Comparison of ENCODE assay signal across 9 cellular contexts in the genomic region with DNA sequence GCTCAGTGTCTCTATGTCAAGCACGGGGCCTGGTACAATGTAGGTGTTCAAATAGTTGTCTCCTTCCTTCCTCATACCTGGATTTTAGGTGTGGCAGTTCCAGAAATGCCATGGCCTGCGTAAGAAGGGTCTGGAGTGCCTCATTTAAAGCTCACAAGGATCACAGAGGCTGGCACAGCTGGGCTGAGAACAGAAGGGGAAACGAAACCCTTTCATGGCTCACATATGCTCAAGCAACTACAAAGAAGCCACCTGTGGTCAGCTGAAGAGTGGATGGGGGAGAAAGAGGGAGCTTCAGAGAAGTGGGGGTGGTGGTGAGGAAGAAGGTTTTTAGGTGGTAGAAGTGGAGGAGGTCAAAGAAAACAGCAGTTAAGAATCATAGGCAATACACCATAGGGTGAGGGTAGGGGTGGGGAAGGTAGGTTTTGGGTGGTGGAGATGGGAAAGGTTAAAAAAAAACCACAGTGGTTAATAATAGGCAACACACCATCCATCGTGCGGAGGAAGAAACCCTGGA. TPM values are rescaled to one million over a fixed set of nuclear protein-coding genes. Genes with fewer than 3 reads are reported as not detected.
DNase-seq lines count a peak whose midpoint lies in the region; ATAC-seq lines count a peak whose summit lies in the region.
"Had no signal": no experiment of that assay in that cellular context is flagged by ENCODE, and none has a peak within 500 bp of the region (broad histone marks: within the 10 kb centered on the region; RNA-seq: fewer than 3 reads in every experiment).

No MANE protein-coding gene starts in this region.

- no peak for DNase-seq in activated CD4-positive, CD25-positive, alpha-beta regulatory T cell treated with anti-CD3 and anti-CD28 coated beads, Interleukin-2, amount 50 U/mL, for 72 hours
- DNase-seq in NOMO-1 (lab: John Stamatoyannopoulos, UW; ENCODE audit: unreplicated experiment in 2 of 2) (peak; percentile 89 to 95), sciatic nerve (ENCODE audit: low spot score) (no peak), ecto neural progenitor cell (ENCODE audit: low spot score) (no peak), DMS79 (lab: John Stamatoyannopoulos, UW) (no peak), Right ventricle myocardium superior (no peak)
- DNase-seq: central memory CD4-positive, alpha-beta T cell had no signal

- ATAC-seq in activated CD4-positive, CD25-positive, alpha-beta regulatory T cell treated with anti-CD3 and anti-CD28 coated beads, Interleukin-2, amount 50 U/mL, for 24 hours = peak; percentile 46 to 68
- ATAC-seq in HG02870 (IDR thresholded peaks at IDR 0.05; ENCODE audit: unreplicated experiment) (peak; percentile 79), sciatic nerve (peak; percentile 29), Right ventricle myocardium superior (ENCODE audit: poor library complexity) (no peak)

- intact Hi-C loops in sciatic nerve (cut with DNase I) (no loop called here), Right ventricle myocardium superior (cut with DNase I) (no loop called here)

RNA-seq across cellular contexts. Expression of a gene that starts 17.0 kb away (rescaled TPM):
- total RNA-seq in sciatic nerve = 34.7 TPM
- 20.6 TPM for total RNA-seq in Right ventricle myocardium superior

Comparison
In these comparisons a context has a peak if more than half of its experiments do, and no peak if none do; other contexts are left out.
1. DNase-seq: peak in NOMO-1 (2 of 2); none in activated CD4-positive, CD25-positive, alpha-beta regulatory T cell treated with anti-CD3 and anti-CD28 coated beads, Interleukin-2, amount 50 U/mL, for 72 hours (single experiment), sciatic nerve (single experiment), ecto neural progenitor cell (single experiment), DMS79 (single experiment) and Right ventricle myocardium superior (single experiment).